ENCODE assay signal across 10 cellular contexts in genomic region chr2:127453392-127454171, GRCh38. TPM values are rescaled to one million over a fixed set of nuclear protein-coding genes. Genes with fewer than 3 reads are reported as not detected.
DNase-seq lines count a peak whose midpoint lies in the region; ATAC-seq, FAIRE-seq and TF ChIP-seq lines count a peak whose summit lies in the region.
"Had no signal": no experiment of that assay in that cellular context is flagged by ENCODE, and none has a peak within 500 bp of the region (broad histone marks: within the 10 kb centered on the region; RNA-seq: fewer than 3 reads in every experiment).

No MANE protein-coding gene starts in this region.

- no peak for FAIRE-seq in GM12878 (lab: Jason Lieb, UNC)

- no peaks in the 10 kb centered on the region for H4K20me1 ChIP-seq in GM12878 (ENCODE audit: control insufficient read depth, insufficient read depth)

- no peak overlapping the region for H3K9ac ChIP-seq in GM12878 (ENCODE audit: control insufficient read depth, insufficient read depth, low read length)

- no TSS peak for BruUV-seq in GM12878 (replicated peaks; lab: Mats Ljungman, UMichigan)

- H3K36me3 ChIP-seq in GM12878 (ENCODE audit: control insufficient read depth in 2 of 2, insufficient read depth in 2 of 2, low read length in 1 of 2) (no peaks in the 10 kb centered on the region), MG63 (no peaks in the 10 kb centered on the region)

- POLR2A ChIA-PET in GM12878 (lab: Charles Lee), result no interaction called here

- H3K4me2 ChIP-seq in GM12878 (ENCODE audit: control insufficient read depth, insufficient read depth), result no peak overlapping the region

- TF ChIP-seq POLR2A in GM12878 (IDR thresholded peaks at IDR 0.05; ENCODE audit: low read depth, low read length), result no peak

- no peaks in the 10 kb centered on the region for H3K27me3 ChIP-seq in GM12878 (replicated peaks in 1 of 2; ENCODE audit: control insufficient read depth in 2 of 2, insufficient read depth in 2 of 2, low read length in 1 of 2)
- H3K27me3 ChIP-seq in MG63, result no peaks in the 10 kb centered on the region

- 80% methylated on average over 8 of the region's 8 CpGs for WGBS in GM12878 (ENCODE audit: insufficient coverage, insufficient replicate concordance, low lambda C conversion rate, missing lambda C conversion rate)

- H3K4me1 ChIP-seq in GM12878 (ENCODE audit: control insufficient read depth, insufficient read depth, low read length), result no peaks in the 10 kb centered on the region; the same call in 1 of the 2 replicates

- ATAC-seq in GM12878, result peak; percentile 66
- ATAC-seq in GM21723 (IDR thresholded peaks at IDR 0.05; ENCODE audit: unreplicated experiment), result no peak
- no peak for ATAC-seq in HG02571 (IDR thresholded peaks at IDR 0.05; ENCODE audit: unreplicated experiment)

- RAD21 ChIA-PET in GM12878 (lab: Charles Lee; ENCODE audit: unreplicated experiment), result interaction anchor here (1.0 to 1.7 kb wide), 3 partner anchors 40 to 152 kb away, joined by 3 to 5 read pairs (median 4); no protein-coding TSS in a partner anchor

- H3K27ac ChIP-seq in GM12878 (ENCODE audit: control insufficient read depth, insufficient read depth), result no peak overlapping the region
- H3K27ac ChIP-seq: VCaP had no signal

- SMC1A ChIA-PET in GM12878 (lab: Charles Lee; ENCODE audit: uncharacterized antibody, unreplicated experiment), result interaction anchor here (0.9 to 1.8 kb wide), 2 partner anchors 25 to 257 kb away, joined by 3 to 7 read pairs; no protein-coding TSS in a partner anchor

- intact Hi-C loops in GM12878 (cut with micrococcal nuclease; ENCODE audit: unreplicated experiment), result loop anchor here (5.0 kb wide), 1 partner anchor 96 kb away; no protein-coding TSS in a partner anchor

- H2AFZ ChIP-seq in GM12878 (ENCODE audit: control insufficient read depth, low read depth, low read length), result no peak overlapping the region

- H3K9me3 ChIP-seq in GM12878 (replicated peaks; ENCODE audit: control insufficient read depth, insufficient read depth, low read length) (no peaks in the 10 kb centered on the region), MG63 (no peaks in the 10 kb centered on the region)

- peak; percentile 30 to 35 (median 34); a peak in 3 of 6 replicates for TF ChIP-seq CTCF in GM12878 (IDR thresholded peaks at IDR 0.05 in 2 of 3, conservative IDR thresholded peaks at IDR 0.05 in 1 of 3; ENCODE audit: control insufficient read depth in 2 of 3, extremely low read depth in 1 of 3, insufficient read depth in 1 of 3, low read depth in 3 of 3, low read length in 3 of 3)

- no peaks in the 10 kb centered on the region for H3K79me2 ChIP-seq in GM12878 (ENCODE audit: control insufficient read depth, insufficient read depth, low read length)

- TF ChIP-seq EP300 in GM12878 (IDR thresholded peaks at IDR 0.05; ENCODE audit: borderline replicate concordance in 1 of 2, control insufficient read depth in 1 of 2, low read depth in 2 of 2, low read length in 2 of 2), result no peak

- DNase-seq in EH (ENCODE audit: low read depth) (peak; percentile 30), HuH-7 (ENCODE audit: low spot score) (peak; percentile 59), GM12878 (ENCODE audit: low read depth, low spot score) (no peak), myocyte (ENCODE audit: low read depth) (peak; percentile 61), MG63 (no peak)
- DNase-seq: NCI-H187 had no signal

- in situ Hi-C loops in GM12878 (cut with MboI), result no loop called here

- H3K4me3 ChIP-seq in GM12878, result no peak overlapping the region
- no peak overlapping the region for H3K4me3 ChIP-seq in MG63

- CTCF ChIA-PET in GM12878 (lab: Yijun Ruan, JAX), result interaction anchor here (0.6 to 2.4 kb wide), 9 partner anchors 9 to 257 kb away, joined by 3 to 10 read pairs (median 4); no protein-coding TSS in a partner anchor

- TF ChIP-seq RAD21 in GM12878 (IDR thresholded peaks at IDR 0.05; ENCODE audit: insufficient read depth, low read depth, low read length), result peak; percentile 46

TF ChIP-seq in GM12878, 131 proteins besides CTCF, POLR2A, EP300 and RAD21:
- TF ChIP-seq JUND (IDR thresholded peaks at IDR 0.05; ENCODE audit: low read depth, low read length), result no peak
- peak; percentile 2 for TF ChIP-seq SMC3 (IDR thresholded peaks at IDR 0.05; ENCODE audit: borderline replicate concordance, low read length)

RNA-seq across cellular contexts. Expression of gene PROC, which starts 35.4 kb away (rescaled TPM):
- not detected in 2 replicates for total RNA-seq in GM12878 (2013; cell fraction: nucleolus; rRNA removed)
- total RNA-seq in GM12878 (2014; rRNA removed) (not detected in 2 replicates), GM12878 (2014; rRNA removed; fragmentation: Illumina TruSeq; extraction: Trizol) (not detected in 2 replicates), GM12878 (2021) (not detected in 2 replicates), myocyte (not detected in 2 replicates)
- polyA plus RNA-seq in GM12878 (2011; ENCODE audit: low read depth), result not detected
- polyA plus RNA-seq in GM12878 (2011; rRNA removed) (not detected in 2 replicates), GM12878 (2014; fragmentation: Illumina TruSeq; extraction: Trizol) (not detected in 2 replicates), GM12878 (2014; fragmentation: Nextera tagmentation; extraction: Ambion mirVana) (not detected), GM12878 (2014; rRNA removed) (not detected in 2 replicates), GM12878 (2016; fragmentation: Nextera tagmentation; extraction: Ambion mirVana) (not detected)
- not detected in 2 replicates for polyA plus RNA-seq in GM12878 (2011; cell fraction: cytosol; rRNA removed)
- polyA plus RNA-seq in GM12878 (2011; cell fraction: nucleus; rRNA removed), result not detected in 2 replicates
- polyA plus RNA-seq in GM12878 (2012), result not detected in 2 replicates
- polyA minus RNA-seq in GM12878 (2011; rRNA and poly(A)+ RNA removed), result not detected in 2 replicates
- polyA minus RNA-seq in GM12878 (2011; cell fraction: cytosol; rRNA and poly(A)+ RNA removed), result not detected in 2 replicates
- polyA minus RNA-seq in GM12878 (2011; cell fraction: nucleus; rRNA and poly(A)+ RNA removed), result not detected in 2 replicates
- 0.23 TPM for polyA plus RNA-seq in myocyte (2012)
- total RNA-seq in MG63 (2014; rRNA removed; shearing (Covaris generic); ENCODE audit: low replicate concordance), result not detected in 2 replicates
- total RNA-seq: skeletal muscle tissue had no signal

Comparison
In these comparisons a context has a peak if more than half of its experiments do, and no peak if none do; other contexts are left out.
1. DNase-seq: peak in EH (single experiment), HuH-7 (single experiment) and myocyte (single experiment); none in GM12878 (single experiment) and MG63 (single experiment).